ENCODE assay signal across 14 cellular contexts in genomic region chr10:7622969-7623368, GRCh38. TPM values are rescaled to one million over a fixed set of nuclear protein-coding genes. Genes with fewer than 3 reads are reported as not detected.
DNase-seq lines count a peak whose midpoint lies in the region; FAIRE-seq and TF ChIP-seq lines count a peak whose summit lies in the region.
"Had no signal": no experiment of that assay in that cellular context is flagged by ENCODE, and none has a peak within 500 bp of the region (broad histone marks: within the 10 kb centered on the region; RNA-seq: fewer than 3 reads in every experiment).

No MANE protein-coding gene starts in this region.

- no peak overlapping the region for H3K4me3 ChIP-seq in fibroblast of pulmonary artery (replicated peaks; ENCODE audit: low read depth, low read length)

- no peaks in the 10 kb centered on the region for H3K27me3 Mint-ChIP-seq in activated naive CD4-positive, alpha-beta T cell treated with anti-CD3 and anti-CD28 coated beads for 36 hours (ENCODE audit: low read depth)
- H3K27me3 Mint-ChIP-seq in activated naive CD4-positive, alpha-beta T cell treated with anti-CD3 and anti-CD28 coated beads, Interleukin-2, amount 10 ng/mL, durations not matched to agents 7 days and 5 days, result peaks cover 11% of the 10 kb centered on the region
- H3K27me3 Mint-ChIP-seq in progenitor cell of endocrine pancreas, result peaks cover 17% of the 10 kb centered on the region

- CTCF ChIA-PET in activated naive CD4-positive, alpha-beta T cell treated with anti-CD3 and anti-CD28 coated beads for 36 hours (lab: Charles Lee), result interaction anchor here (1.1 kb wide), 1 partner anchor 64 kb away, joined by 3 read pairs; no protein-coding TSS in a partner anchor
- CTCF ChIA-PET in activated naive CD4-positive, alpha-beta T cell treated with anti-CD3 and anti-CD28 coated beads, Interleukin-2, amount 10 ng/mL, durations not matched to agents 7 days and 5 days (lab: Charles Lee), result interaction anchor here (1.6 to 1.8 kb wide), 2 partner anchors 64 to 97 kb away, joined by 4 to 6 read pairs; no protein-coding TSS in a partner anchor

- no peak for TF ChIP-seq POLR2A in GM12891 (IDR thresholded peaks at IDR 0.05; ENCODE audit: low read depth, low read length)

- FAIRE-seq in GM12891 (lab: Jason Lieb, UNC), result no peak
- FAIRE-seq: endothelial cell of umbilical vein had no signal

- H3K36me3 Mint-ChIP-seq in activated naive CD4-positive, alpha-beta T cell treated with anti-CD3 and anti-CD28 coated beads for 36 hours (ENCODE audit: low read depth), result no peaks in the 10 kb centered on the region
- H3K36me3 Mint-ChIP-seq in activated naive CD4-positive, alpha-beta T cell treated with anti-CD3 and anti-CD28 coated beads, Interleukin-2, amount 10 ng/mL, durations not matched to agents 7 days and 5 days, result no peaks in the 10 kb centered on the region
- H3K36me3 Mint-ChIP-seq in progenitor cell of endocrine pancreas (ENCODE audit: insufficient read depth), result no peaks in the 10 kb centered on the region
- H3K36me3 Mint-ChIP-seq: stimulated activated effector memory CD8-positive, alpha-beta T cell treated with anti-CD3 and anti-CD28 coated beads, Interleukin-12 subunit alpha, Interleukin-12 subunit beta, amount 100 ng/mL, for 72 hours had no signal

- H3K4me3 Mint-ChIP-seq in activated naive CD4-positive, alpha-beta T cell treated with anti-CD3 and anti-CD28 coated beads for 36 hours, result no peak overlapping the region
- no peak overlapping the region for H3K4me3 Mint-ChIP-seq in activated naive CD4-positive, alpha-beta T cell treated with anti-CD3 and anti-CD28 coated beads, Interleukin-2, amount 10 ng/mL, durations not matched to agents 7 days and 5 days
- no peak overlapping the region for H3K4me3 Mint-ChIP-seq in progenitor cell of endocrine pancreas (ENCODE audit: low read depth)
- H3K4me3 Mint-ChIP-seq: activated T-cell treated with anti-CD3 and anti-CD28 coated beads, Interleukin-2, amount 50 U/mL, for 72 hours; stimulated activated effector memory CD8-positive, alpha-beta T cell treated with anti-CD3 and anti-CD28 coated beads, Interleukin-12 subunit alpha, Interleukin-12 subunit beta, amount 100 ng/mL, for 72 hours had no signal

- H3K4me1 Mint-ChIP-seq in activated naive CD4-positive, alpha-beta T cell treated with anti-CD3 and anti-CD28 coated beads for 36 hours (ENCODE audit: low read depth), result no peaks in the 10 kb centered on the region
- H3K4me1 Mint-ChIP-seq in activated naive CD4-positive, alpha-beta T cell treated with anti-CD3 and anti-CD28 coated beads, Interleukin-2, amount 10 ng/mL, durations not matched to agents 7 days and 5 days, result no peaks in the 10 kb centered on the region
- H3K4me1 Mint-ChIP-seq in progenitor cell of endocrine pancreas (ENCODE audit: low read depth), result no peaks in the 10 kb centered on the region
- H3K4me1 Mint-ChIP-seq: stimulated activated effector memory CD8-positive, alpha-beta T cell treated with anti-CD3 and anti-CD28 coated beads, Interleukin-12 subunit alpha, Interleukin-12 subunit beta, amount 100 ng/mL, for 72 hours had no signal

- intact Hi-C loops in activated naive CD4-positive, alpha-beta T cell treated with anti-CD3 and anti-CD28 coated beads for 36 hours (cut with micrococcal nuclease), result loop anchor here (5.0 kb wide), 1 partner anchor 96 kb away; no protein-coding TSS in a partner anchor

- peak; percentile 27 for DNase-seq in activated naive CD4-positive, alpha-beta T cell treated with anti-CD3 and anti-CD28 coated beads for 36 hours
- no peak for DNase-seq in activated naive CD4-positive, alpha-beta T cell treated with anti-CD3 and anti-CD28 coated beads, Interleukin-2, amount 10 ng/mL, durations not matched to agents 7 days and 5 days
- DNase-seq in NCI-H1092 treated with DMSO at 0.1 percent for 48 hours (lab: John Stamatoyannopoulos, UW) (peak; percentile 74), fibroblast of pulmonary artery (ENCODE audit: low read depth) (peak; percentile 22), progenitor cell of endocrine pancreas (ENCODE audit: low spot score, unreplicated experiment) (no peak), NCI-H1930 (lab: John Stamatoyannopoulos, UW) (no peak), GM12891 (ENCODE audit: insufficient read length, low spot score) (no peak)
- no peak for DNase-seq in central memory CD4-positive, alpha-beta T cell
- DNase-seq: activated CD4-positive, CD25-positive, alpha-beta regulatory T cell treated with anti-CD3 and anti-CD28 coated beads, Interleukin-2, amount 50 U/mL, for 72 hours; activated T-cell treated with anti-CD3 and anti-CD28 coated beads, Interleukin-2, amount 50 U/mL, for 72 hours; hippocampal formation; NK-92 treated with Interleukin-12 subunit alpha and Interleukin-12 subunit beta, amount 100 ng/mL, for 24 hours had no signal

- no peaks in the 10 kb centered on the region for H3K9me3 Mint-ChIP-seq in activated naive CD4-positive, alpha-beta T cell treated with anti-CD3 and anti-CD28 coated beads for 36 hours
- peaks cover under 1% of the 10 kb centered on the region for H3K9me3 Mint-ChIP-seq in activated naive CD4-positive, alpha-beta T cell treated with anti-CD3 and anti-CD28 coated beads, Interleukin-2, amount 10 ng/mL, durations not matched to agents 7 days and 5 days
- H3K9me3 Mint-ChIP-seq in progenitor cell of endocrine pancreas (ENCODE audit: low read depth), result no peaks in the 10 kb centered on the region
- H3K9me3 Mint-ChIP-seq: activated T-cell treated with anti-CD3 and anti-CD28 coated beads, Interleukin-2, amount 50 U/mL, for 72 hours; stimulated activated effector memory CD8-positive, alpha-beta T cell treated with anti-CD3 and anti-CD28 coated beads, Interleukin-12 subunit alpha, Interleukin-12 subunit beta, amount 100 ng/mL, for 72 hours had no signal

- TF ChIP-seq CTCF in fibroblast of pulmonary artery (IDR thresholded peaks at IDR 0.05; ENCODE audit: low read length, missing control alignments) (peak; percentile 25), progenitor cell of endocrine pancreas (IDR thresholded peaks at IDR 0.05; ENCODE audit: unreplicated experiment) (peak; percentile 30)

- H3K27ac Mint-ChIP-seq in activated naive CD4-positive, alpha-beta T cell treated with anti-CD3 and anti-CD28 coated beads for 36 hours, result no peak overlapping the region
- no peak overlapping the region for H3K27ac Mint-ChIP-seq in activated naive CD4-positive, alpha-beta T cell treated with anti-CD3 and anti-CD28 coated beads, Interleukin-2, amount 10 ng/mL, durations not matched to agents 7 days and 5 days
- no peak overlapping the region for H3K27ac Mint-ChIP-seq in progenitor cell of endocrine pancreas
- H3K27ac Mint-ChIP-seq: activated T-cell treated with anti-CD3 and anti-CD28 coated beads, Interleukin-2, amount 50 U/mL, for 72 hours; stimulated activated effector memory CD8-positive, alpha-beta T cell treated with anti-CD3 and anti-CD28 coated beads, Interleukin-12 subunit alpha, Interleukin-12 subunit beta, amount 100 ng/mL, for 72 hours had no signal

TF ChIP-seq in GM12891, 5 proteins besides CTCF, POLR2A, EP300 and RAD21:
- TF ChIP-seq POLR2AphosphoS5 (IDR thresholded peaks at IDR 0.05; ENCODE audit: low read depth, low read length), result no peak

RNA-seq across cellular contexts. Expression of gene ITIH5, which starts 43.8 kb away (rescaled TPM):
- total RNA-seq in activated naive CD4-positive, alpha-beta T cell treated with anti-CD3 and anti-CD28 coated beads for 36 hours, result not detected
- 1.5 and 2.3 TPM in 2 replicates for total RNA-seq in progenitor cell of endocrine pancreas
- 0.04 TPM for polyA plus RNA-seq in GM12891 (2012; ENCODE audit: low read depth, missing spikeins)
- total RNA-seq: activated T-cell treated with anti-CD3 and anti-CD28 coated beads, Interleukin-2, amount 50 U/mL, for 72 hours; endothelial cell of umbilical vein had no signal
- polyA plus RNA-seq: endothelial cell of umbilical vein had no signal

Comparison
In these comparisons a context has a peak if more than half of its experiments do, and no peak if none do; other contexts are left out.
1. DNase-seq: peak in activated naive CD4-positive, alpha-beta T cell treated with anti-CD3 and anti-CD28 coated beads for 36 hours (single experiment), NCI-H1092 treated with DMSO at 0.1 percent for 48 hours (single experiment) and fibroblast of pulmonary artery (single experiment); none in activated naive CD4-positive, alpha-beta T cell treated with anti-CD3 and anti-CD28 coated beads, Interleukin-2, amount 10 ng/mL, durations not matched to agents 7 days and 5 days (single experiment), progenitor cell of endocrine pancreas (single experiment), NCI-H1930 (0 of 2), GM12891 (single experiment) and central memory CD4-positive, alpha-beta T cell (single experiment).